Comparison of ENCODE assay signal across 1 cellular context in the genomic region with DNA sequence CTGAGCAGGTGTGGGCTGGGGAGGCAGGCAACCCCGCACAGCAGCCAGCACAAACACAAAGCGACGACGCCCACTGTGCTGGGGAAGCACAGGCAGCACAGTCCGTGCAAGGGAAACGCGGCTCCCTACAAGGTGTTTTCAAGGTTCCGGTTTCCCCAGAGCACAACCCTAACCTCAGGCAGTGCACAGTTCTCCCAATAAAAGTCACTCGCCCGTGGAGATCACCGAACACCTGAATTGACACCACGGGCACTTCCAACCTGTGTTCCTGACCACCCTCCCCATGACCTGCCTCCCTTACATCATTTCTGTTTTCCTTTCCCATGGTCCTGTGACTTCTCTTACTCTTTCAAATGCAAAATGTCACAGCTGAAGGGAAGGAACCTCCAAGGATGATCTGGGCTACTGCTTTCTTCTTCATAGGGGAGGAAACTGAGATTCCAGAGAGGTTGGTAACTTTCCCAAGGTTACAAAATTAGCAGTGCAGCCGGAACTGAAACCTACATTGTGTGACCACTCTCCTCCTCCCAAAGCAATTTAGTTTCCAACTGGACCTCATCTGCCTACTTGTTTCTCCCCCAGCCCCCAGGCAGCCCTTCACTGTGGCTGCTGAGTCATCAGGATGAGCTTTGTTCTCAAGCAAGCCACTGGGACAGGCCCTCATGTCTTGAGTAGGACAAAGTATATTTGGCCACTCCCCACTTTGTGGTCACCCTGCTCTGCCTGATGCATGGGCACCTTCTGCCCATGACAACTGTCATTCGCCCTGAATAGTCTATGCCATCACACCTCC.
A peak's percentile ranks its signal among the peaks of the same experiment; 100 is the strongest.
TF ChIP-seq lines count a peak whose summit lies in the region.

No MANE protein-coding gene starts in this region.

TF ChIP-seq in GM12878, 131 proteins besides CTCF, POLR2A, EP300 and RAD21 (continued from another document):
- TF ChIP-seq, protein P1, sequence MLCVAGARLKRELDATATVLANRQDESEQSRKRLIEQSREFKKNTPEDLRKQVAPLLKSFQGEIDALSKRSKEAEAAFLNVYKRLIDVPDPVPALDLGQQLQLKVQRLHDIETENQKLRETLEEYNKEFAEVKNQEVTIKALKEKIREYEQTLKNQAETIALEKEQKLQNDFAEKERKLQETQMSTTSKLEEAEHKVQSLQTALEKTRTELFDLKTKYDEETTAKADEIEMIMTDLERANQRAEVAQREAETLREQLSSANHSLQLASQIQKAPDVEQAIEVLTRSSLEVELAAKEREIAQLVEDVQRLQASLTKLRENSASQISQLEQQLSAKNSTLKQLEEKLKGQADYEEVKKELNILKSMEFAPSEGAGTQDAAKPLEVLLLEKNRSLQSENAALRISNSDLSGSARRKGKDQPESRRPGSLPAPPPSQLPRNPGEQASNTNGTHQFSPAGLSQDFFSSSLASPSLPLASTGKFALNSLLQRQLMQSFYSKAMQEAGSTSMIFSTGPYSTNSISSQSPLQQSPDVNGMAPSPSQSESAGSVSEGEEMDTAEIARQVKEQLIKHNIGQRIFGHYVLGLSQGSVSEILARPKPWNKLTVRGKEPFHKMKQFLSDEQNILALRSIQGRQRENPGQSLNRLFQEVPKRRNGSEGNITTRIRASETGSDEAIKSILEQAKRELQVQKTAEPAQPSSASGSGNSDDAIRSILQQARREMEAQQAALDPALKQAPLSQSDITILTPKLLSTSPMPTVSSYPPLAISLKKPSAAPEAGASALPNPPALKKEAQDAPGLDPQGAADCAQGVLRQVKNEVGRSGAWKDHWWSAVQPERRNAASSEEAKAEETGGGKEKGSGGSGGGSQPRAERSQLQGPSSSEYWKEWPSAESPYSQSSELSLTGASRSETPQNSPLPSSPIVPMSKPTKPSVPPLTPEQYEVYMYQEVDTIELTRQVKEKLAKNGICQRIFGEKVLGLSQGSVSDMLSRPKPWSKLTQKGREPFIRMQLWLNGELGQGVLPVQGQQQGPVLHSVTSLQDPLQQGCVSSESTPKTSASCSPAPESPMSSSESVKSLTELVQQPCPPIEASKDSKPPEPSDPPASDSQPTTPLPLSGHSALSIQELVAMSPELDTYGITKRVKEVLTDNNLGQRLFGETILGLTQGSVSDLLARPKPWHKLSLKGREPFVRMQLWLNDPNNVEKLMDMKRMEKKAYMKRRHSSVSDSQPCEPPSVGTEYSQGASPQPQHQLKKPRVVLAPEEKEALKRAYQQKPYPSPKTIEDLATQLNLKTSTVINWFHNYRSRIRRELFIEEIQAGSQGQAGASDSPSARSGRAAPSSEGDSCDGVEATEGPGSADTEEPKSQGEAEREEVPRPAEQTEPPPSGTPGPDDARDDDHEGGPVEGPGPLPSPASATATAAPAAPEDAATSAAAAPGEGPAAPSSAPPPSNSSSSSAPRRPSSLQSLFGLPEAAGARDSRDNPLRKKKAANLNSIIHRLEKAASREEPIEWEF (IDR thresholded peaks at IDR 0.05; ENCODE audit: insufficient replicate concordance, low read depth, low read length): no peak
- TF ChIP-seq POLR2AphosphoS2 (IDR thresholded peaks at IDR 0.05; ENCODE audit: low read depth, low read length) (no peak), TCF3 (IDR thresholded peaks at IDR 0.05; ENCODE audit: borderline replicate concordance, insufficient read depth, low read depth, low read length) (no peak), CEBPB (IDR thresholded peaks at IDR 0.05; ENCODE audit: borderline replicate concordance in 1 of 2, low read depth in 2 of 2, low read length in 2 of 2) (no peak), ZBED1 (IDR thresholded peaks at IDR 0.05; ENCODE audit: borderline replicate concordance) (peak; percentile 26; the same call in 1 of the 2 replicates), NR2C1 (IDR thresholded peaks at IDR 0.05) (no peak), MYB (IDR thresholded peaks at IDR 0.05; ENCODE audit: borderline replicate concordance, low read depth, low read length) (no peak), IKZF2 (IDR thresholded peaks at IDR 0.05) (peak; percentile 97), MEF2A (IDR thresholded peaks at IDR 0.05; ENCODE audit: insufficient read depth, low read depth, low read length) (peak; percentile 80), SUPT20H (IDR thresholded peaks at IDR 0.05; ENCODE audit: borderline replicate concordance, control insufficient read depth, low read depth, low read length) (no peak), TBL1XR1 (IDR thresholded peaks at IDR 0.05; ENCODE audit: low read depth, low read length) (no peak)
- TF ChIP-seq, protein P2, sequence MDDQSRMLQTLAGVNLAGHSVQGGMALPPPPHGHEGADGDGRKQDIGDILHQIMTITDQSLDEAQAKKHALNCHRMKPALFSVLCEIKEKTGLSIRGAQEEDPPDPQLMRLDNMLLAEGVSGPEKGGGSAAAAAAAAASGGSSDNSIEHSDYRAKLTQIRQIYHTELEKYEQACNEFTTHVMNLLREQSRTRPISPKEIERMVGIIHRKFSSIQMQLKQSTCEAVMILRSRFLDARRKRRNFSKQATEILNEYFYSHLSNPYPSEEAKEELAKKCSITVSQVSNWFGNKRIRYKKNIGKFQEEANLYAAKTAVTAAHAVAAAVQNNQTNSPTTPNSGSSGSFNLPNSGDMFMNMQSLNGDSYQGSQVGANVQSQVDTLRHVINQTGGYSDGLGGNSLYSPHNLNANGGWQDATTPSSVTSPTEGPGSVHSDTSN (IDR thresholded peaks at IDR 0.05; ENCODE audit: insufficient replicate concordance, low read depth, low read length): peak; percentile 16
- TF ChIP-seq, protein P3, sequence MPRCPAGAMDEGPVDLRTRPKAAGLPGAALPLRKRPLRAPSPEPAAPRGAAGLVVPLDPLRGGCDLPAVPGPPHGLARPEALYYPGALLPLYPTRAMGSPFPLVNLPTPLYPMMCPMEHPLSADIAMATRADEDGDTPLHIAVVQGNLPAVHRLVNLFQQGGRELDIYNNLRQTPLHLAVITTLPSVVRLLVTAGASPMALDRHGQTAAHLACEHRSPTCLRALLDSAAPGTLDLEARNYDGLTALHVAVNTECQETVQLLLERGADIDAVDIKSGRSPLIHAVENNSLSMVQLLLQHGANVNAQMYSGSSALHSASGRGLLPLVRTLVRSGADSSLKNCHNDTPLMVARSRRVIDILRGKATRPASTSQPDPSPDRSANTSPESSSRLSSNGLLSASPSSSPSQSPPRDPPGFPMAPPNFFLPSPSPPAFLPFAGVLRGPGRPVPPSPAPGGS (IDR thresholded peaks at IDR 0.05; ENCODE audit: borderline replicate concordance, insufficient read depth, low read depth, low read length, poor library complexity, severe bottlenecking): no peak
- TF ChIP-seq, protein P4, sequence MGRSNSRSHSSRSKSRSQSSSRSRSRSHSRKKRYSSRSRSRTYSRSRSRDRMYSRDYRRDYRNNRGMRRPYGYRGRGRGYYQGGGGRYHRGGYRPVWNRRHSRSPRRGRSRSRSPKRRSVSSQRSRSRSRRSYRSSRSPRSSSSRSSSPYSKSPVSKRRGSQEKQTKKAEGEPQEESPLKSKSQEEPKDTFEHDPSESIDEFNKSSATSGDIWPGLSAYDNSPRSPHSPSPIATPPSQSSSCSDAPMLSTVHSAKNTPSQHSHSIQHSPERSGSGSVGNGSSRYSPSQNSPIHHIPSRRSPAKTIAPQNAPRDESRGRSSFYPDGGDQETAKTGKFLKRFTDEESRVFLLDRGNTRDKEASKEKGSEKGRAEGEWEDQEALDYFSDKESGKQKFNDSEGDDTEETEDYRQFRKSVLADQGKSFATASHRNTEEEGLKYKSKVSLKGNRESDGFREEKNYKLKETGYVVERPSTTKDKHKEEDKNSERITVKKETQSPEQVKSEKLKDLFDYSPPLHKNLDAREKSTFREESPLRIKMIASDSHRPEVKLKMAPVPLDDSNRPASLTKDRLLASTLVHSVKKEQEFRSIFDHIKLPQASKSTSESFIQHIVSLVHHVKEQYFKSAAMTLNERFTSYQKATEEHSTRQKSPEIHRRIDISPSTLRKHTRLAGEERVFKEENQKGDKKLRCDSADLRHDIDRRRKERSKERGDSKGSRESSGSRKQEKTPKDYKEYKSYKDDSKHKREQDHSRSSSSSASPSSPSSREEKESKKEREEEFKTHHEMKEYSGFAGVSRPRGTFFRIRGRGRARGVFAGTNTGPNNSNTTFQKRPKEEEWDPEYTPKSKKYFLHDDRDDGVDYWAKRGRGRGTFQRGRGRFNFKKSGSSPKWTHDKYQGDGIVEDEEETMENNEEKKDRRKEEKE (IDR thresholded peaks at IDR 0.05): no peak
- TF ChIP-seq, protein P5, sequence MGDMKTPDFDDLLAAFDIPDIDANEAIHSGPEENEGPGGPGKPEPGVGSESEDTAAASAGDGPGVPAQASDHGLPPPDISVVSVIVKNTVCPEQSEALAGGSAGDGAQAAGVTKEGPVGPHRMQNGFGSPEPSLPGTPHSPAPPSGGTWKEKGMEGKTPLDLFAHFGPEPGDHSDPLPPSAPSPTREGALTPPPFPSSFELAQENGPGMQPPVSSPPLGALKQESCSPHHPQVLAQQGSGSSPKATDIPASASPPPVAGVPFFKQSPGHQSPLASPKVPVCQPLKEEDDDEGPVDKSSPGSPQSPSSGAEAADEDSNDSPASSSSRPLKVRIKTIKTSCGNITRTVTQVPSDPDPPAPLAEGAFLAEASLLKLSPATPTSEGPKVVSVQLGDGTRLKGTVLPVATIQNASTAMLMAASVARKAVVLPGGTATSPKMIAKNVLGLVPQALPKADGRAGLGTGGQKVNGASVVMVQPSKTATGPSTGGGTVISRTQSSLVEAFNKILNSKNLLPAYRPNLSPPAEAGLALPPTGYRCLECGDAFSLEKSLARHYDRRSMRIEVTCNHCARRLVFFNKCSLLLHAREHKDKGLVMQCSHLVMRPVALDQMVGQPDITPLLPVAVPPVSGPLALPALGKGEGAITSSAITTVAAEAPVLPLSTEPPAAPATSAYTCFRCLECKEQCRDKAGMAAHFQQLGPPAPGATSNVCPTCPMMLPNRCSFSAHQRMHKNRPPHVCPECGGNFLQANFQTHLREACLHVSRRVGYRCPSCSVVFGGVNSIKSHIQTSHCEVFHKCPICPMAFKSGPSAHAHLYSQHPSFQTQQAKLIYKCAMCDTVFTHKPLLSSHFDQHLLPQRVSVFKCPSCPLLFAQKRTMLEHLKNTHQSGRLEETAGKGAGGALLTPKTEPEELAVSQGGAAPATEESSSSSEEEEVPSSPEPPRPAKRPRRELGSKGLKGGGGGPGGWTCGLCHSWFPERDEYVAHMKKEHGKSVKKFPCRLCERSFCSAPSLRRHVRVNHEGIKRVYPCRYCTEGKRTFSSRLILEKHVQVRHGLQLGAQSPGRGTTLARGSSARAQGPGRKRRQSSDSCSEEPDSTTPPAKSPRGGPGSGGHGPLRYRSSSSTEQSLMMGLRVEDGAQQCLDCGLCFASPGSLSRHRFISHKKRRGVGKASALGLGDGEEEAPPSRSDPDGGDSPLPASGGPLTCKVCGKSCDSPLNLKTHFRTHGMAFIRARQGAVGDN (IDR thresholded peaks at IDR 0.05): peak; percentile 34; the same call in 1 of the 2 replicates
- TF ChIP-seq, protein P6, sequence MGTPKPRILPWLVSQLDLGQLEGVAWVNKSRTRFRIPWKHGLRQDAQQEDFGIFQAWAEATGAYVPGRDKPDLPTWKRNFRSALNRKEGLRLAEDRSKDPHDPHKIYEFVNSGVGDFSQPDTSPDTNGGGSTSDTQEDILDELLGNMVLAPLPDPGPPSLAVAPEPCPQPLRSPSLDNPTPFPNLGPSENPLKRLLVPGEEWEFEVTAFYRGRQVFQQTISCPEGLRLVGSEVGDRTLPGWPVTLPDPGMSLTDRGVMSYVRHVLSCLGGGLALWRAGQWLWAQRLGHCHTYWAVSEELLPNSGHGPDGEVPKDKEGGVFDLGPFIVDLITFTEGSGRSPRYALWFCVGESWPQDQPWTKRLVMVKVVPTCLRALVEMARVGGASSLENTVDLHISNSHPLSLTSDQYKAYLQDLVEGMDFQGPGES (IDR thresholded peaks at IDR 0.05): no peak
